ENCODE assay signal across 12 cellular contexts in the genomic region with DNA sequence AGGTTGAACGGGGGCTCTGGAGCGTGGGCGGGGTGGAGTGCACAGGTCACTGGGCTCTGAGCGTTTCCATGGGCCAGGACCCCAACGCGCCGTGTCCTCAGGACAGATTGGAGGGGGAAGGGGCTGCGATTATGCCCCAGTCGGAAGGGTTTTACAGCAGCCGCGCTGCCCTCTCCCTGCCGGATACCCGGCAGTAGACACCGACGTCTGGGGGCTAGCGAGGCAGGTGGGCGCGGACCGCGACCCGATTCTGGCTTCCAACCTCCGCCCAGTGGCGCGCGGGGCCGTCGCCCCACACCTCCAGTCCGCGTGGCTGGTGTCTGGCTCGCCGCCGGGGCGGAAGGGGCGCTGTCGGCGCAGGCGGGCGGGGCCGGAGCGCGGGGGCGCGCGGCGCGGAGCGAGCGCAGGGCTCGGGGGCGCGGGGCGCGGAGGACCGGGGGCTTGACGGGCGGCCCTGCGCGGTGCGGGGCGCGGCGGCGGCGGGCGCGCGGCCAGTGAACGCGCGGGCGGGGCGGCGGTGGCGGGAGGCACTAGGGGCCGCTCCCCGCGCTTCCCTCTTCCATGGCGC. TPM values are rescaled to one million over a fixed set of nuclear protein-coding genes. Genes with fewer than 3 reads are reported as not detected.
DNase-seq lines count a peak whose midpoint lies in the region; ATAC-seq and TF ChIP-seq lines count a peak whose summit lies in the region.
"Had no signal": no experiment of that assay in that cellular context is flagged by ENCODE, and none has a peak within 500 bp of the region (broad histone marks: within the 10 kb centered on the region; RNA-seq: fewer than 3 reads in every experiment).

No MANE protein-coding gene starts in this region.

- no peaks in the 10 kb centered on the region for H3K9me3 ChIP-seq in lower lobe of right lung

- H3K27me3 ChIP-seq in lower lobe of right lung (ENCODE audit: low read depth) = peaks cover 73% of the 10 kb centered on the region

- peak overlapping the region; percentile 17 for H3K4me3 ChIP-seq in lower lobe of right lung

- H3K36me3 ChIP-seq in lower lobe of right lung = no peaks in the 10 kb centered on the region

- H3K9me3 Mint-ChIP-seq in activated naive CD8-positive, alpha-beta T cell treated with anti-CD3 and anti-CD28 coated beads, Interleukin-2, amount 10 ng/mL, durations not matched to agents 7 days and 5 days = no peaks in the 10 kb centered on the region

- no peaks in the 10 kb centered on the region for H3K4me1 Mint-ChIP-seq in activated naive CD8-positive, alpha-beta T cell treated with anti-CD3 and anti-CD28 coated beads, Interleukin-2, amount 10 ng/mL, durations not matched to agents 7 days and 5 days

- intact Hi-C loops in lower lobe of right lung (cut with DNase I) = no loop called here

- no peak for ATAC-seq in activated naive CD8-positive, alpha-beta T cell treated with anti-CD3 and anti-CD28 coated beads, Interleukin-2, amount 10 ng/mL, durations not matched to agents 7 days and 5 days (ENCODE audit: low read depth)
- no peak for ATAC-seq in lower lobe of right lung
- no peak for ATAC-seq in HG03469 (IDR thresholded peaks at IDR 0.05; ENCODE audit: unreplicated experiment)
- no peak for ATAC-seq in GM18867 (IDR thresholded peaks at IDR 0.05; ENCODE audit: unreplicated experiment)

- peaks cover 29% of the 10 kb centered on the region for H3K4me1 ChIP-seq in lower lobe of right lung

- no peak overlapping the region for H3K4me3 Mint-ChIP-seq in activated naive CD8-positive, alpha-beta T cell treated with anti-CD3 and anti-CD28 coated beads, Interleukin-2, amount 10 ng/mL, durations not matched to agents 7 days and 5 days

- H3K27ac ChIP-seq in lower lobe of right lung = no peak overlapping the region

- H3K27me3 Mint-ChIP-seq in activated naive CD8-positive, alpha-beta T cell treated with anti-CD3 and anti-CD28 coated beads, Interleukin-2, amount 10 ng/mL, durations not matched to agents 7 days and 5 days = peaks cover 35% of the 10 kb centered on the region

- no peak overlapping the region for H3K27ac Mint-ChIP-seq in activated naive CD8-positive, alpha-beta T cell treated with anti-CD3 and anti-CD28 coated beads, Interleukin-2, amount 10 ng/mL, durations not matched to agents 7 days and 5 days

- POLR2A ChIA-PET in activated naive CD8-positive, alpha-beta T cell treated with anti-CD3 and anti-CD28 coated beads, Interleukin-2, amount 10 ng/mL, durations not matched to agents 7 days and 5 days (lab: Charles Lee) = no interaction called here

- TF ChIP-seq CTCF in lower lobe of right lung (IDR thresholded peaks at IDR 0.05) = no peak

- DNase-seq in stimulated activated CD4-positive, alpha-beta T cell treated with anti-CD3 and anti-CD28 coated beads, Interleukin-15, amount 100 ng/mL, for 24 hours = peak; percentile 39
- DNase-seq in stimulated activated CD4-positive, alpha-beta T cell treated with anti-CD3 and anti-CD28 coated beads, Interleukin-2, amount 100 ng/mL, for 48 hours = no peak
- DNase-seq in activated naive CD8-positive, alpha-beta T cell treated with anti-CD3 and anti-CD28 coated beads, Interleukin-2, amount 10 ng/mL, durations not matched to agents 7 days and 5 days = peak; percentile 41
- DNase-seq in lower lobe of right lung (peak; percentile 42), NCI-H1105 treated with DMSO at 0.1 percent for 48 hours (lab: John Stamatoyannopoulos, UW) (no peak), NCI-H1417 treated with DMSO at 0.1 percent for 48 hours (lab: John Stamatoyannopoulos, UW) (no peak)
- DNase-seq: DMS153, kidney glomerular epithelial cell, MV-4-11 had no signal

- no peaks in the 10 kb centered on the region for H3K36me3 Mint-ChIP-seq in activated naive CD8-positive, alpha-beta T cell treated with anti-CD3 and anti-CD28 coated beads, Interleukin-2, amount 10 ng/mL, durations not matched to agents 7 days and 5 days

RNA-seq across cellular contexts. Expression of gene KIF26A, which starts 2.4 kb away (rescaled TPM):
- under 1 TPM; 0.17 to 0.26 TPM for total RNA-seq in activated naive CD8-positive, alpha-beta T cell treated with anti-CD3 and anti-CD28 coated beads, Interleukin-2, amount 10 ng/mL, durations not matched to agents 7 days and 5 days
- total RNA-seq in lower lobe of right lung = 4.4 TPM

RNA-seq across cellular contexts. Expression of gene ASPG, which starts 50.5 kb away (rescaled TPM):
- not detected for total RNA-seq in activated naive CD8-positive, alpha-beta T cell treated with anti-CD3 and anti-CD28 coated beads, Interleukin-2, amount 10 ng/mL, durations not matched to agents 7 days and 5 days
- 4.6 TPM for total RNA-seq in lower lobe of right lung
- total RNA-seq: epithelial cell of proximal tubule had no signal

Comparison
In these comparisons a context has a peak if more than half of its experiments do, and no peak if none do; other contexts are left out.
1. DNase-seq: peak in stimulated activated CD4-positive, alpha-beta T cell treated with anti-CD3 and anti-CD28 coated beads, Interleukin-15, amount 100 ng/mL, for 24 hours (single experiment), activated naive CD8-positive, alpha-beta T cell treated with anti-CD3 and anti-CD28 coated beads, Interleukin-2, amount 10 ng/mL, durations not matched to agents 7 days and 5 days (single experiment) and lower lobe of right lung (single experiment); none in stimulated activated CD4-positive, alpha-beta T cell treated with anti-CD3 and anti-CD28 coated beads, Interleukin-2, amount 100 ng/mL, for 48 hours (0 of 2), NCI-H1105 treated with DMSO at 0.1 percent for 48 hours (single experiment) and NCI-H1417 treated with DMSO at 0.1 percent for 48 hours (single experiment).